In the genomic region with DNA sequence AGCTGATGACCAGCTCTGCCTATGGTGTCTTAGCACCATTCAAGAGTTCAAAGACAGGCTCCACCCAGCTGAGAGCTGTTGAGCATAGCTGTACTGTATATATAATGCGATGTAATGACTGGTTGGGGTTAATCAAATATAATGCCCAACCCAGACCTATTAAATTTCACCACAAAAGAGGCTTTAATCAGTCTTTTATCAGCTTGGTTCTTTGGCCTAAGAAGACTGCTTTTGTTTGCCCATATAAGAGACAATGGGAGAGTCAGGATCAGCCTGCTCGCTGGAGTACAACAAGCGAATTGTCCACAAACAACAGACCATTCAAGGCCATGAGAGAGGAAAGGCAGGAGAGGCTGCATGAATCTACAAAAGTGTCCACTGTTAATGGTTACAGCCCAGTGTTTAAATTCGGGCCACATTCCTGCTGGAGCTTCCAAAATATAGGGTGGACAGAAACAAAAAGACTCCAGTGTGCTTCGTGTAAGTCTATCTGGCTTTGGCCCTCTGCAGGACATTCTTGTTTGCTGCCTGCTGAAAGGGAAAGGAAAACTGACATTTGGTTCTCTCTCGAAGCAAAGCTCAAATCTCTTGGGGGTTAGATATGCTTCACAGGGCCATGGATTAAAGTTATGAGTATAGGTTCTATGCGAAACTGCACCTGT, we compare ENCODE assay signal across 9 cellular contexts.
DNase-seq lines count a peak whose midpoint lies in the region; ATAC-seq and TF ChIP-seq lines count a peak whose summit lies in the region.
"Had no signal": no experiment of that assay in that cellular context is flagged by ENCODE, and none has a peak within 500 bp of the region (broad histone marks: within the 10 kb centered on the region; RNA-seq: fewer than 3 reads in every experiment).

No MANE protein-coding gene starts in this region.

- H3K27ac Mint-ChIP-seq in stimulated activated naive B cell treated with anti-CD40 and anti-IgM and Interleukin-4, amounts not matched to agents 10 μg/mL and 1 μg/mL and 100 μg/mL, for 72 hours: peak overlapping the region; percentile 14

- no peak overlapping the region for H2BK15ac ChIP-seq in mesendoderm (replicated peaks; ENCODE audit: low read depth)

- no CpG with 5 or more reads among the region's 7 CpGs for WGBS in mesendoderm (ENCODE audit: extremely low coverage, insufficient coverage, low lambda C conversion rate)

- DNase-seq in NCI-H2171 treated with DMSO at 0.1 percent for 48 hours (lab: John Stamatoyannopoulos, UW): peak; percentile 8
- no peak for DNase-seq in NCI-H2171 (lab: John Stamatoyannopoulos, UW)
- peak in 8 of 10 donors; percentile 59 to 88 (median 71) for DNase-seq in dorsolateral prefrontal cortex
- peak; percentile 21 for DNase-seq in stimulated activated naive B cell treated with anti-CD40 and anti-IgM and Interleukin-4, amounts not matched to agents 10 μg/mL and 1 μg/mL and 100 μg/mL, for 72 hours
- no peak for DNase-seq in NCI-H1105 treated with DMSO at 0.1 percent for 48 hours (lab: John Stamatoyannopoulos, UW)
- DNase-seq in mesendoderm: no peak

- no peak overlapping the region for H3K18ac ChIP-seq in mesendoderm (ENCODE audit: low read length)

- no peak overlapping the region for H3K4ac ChIP-seq in mesendoderm (ENCODE audit: low read depth, low read length)

- no peak overlapping the region for H4K5ac ChIP-seq in mesendoderm (ENCODE audit: low read length)

- H3K9ac ChIP-seq in mesendoderm (ENCODE audit: low read length): no peak overlapping the region

- H4K8ac ChIP-seq in mesendoderm (ENCODE audit: low read depth, low read length): no peak overlapping the region

- H3K4me3 ChIP-seq in dorsolateral prefrontal cortex (peak overlapping the region in 53 of 59 donors; percentile 7 to 62 (median 40)), mesendoderm (ENCODE audit: low read length) (no peak overlapping the region)
- H3K4me3 ChIP-seq: A549 had no signal

- H3K4me3 Mint-ChIP-seq in stimulated activated naive B cell treated with anti-CD40 and anti-IgM and Interleukin-4, amounts not matched to agents 10 μg/mL and 1 μg/mL and 100 μg/mL, for 72 hours: peak overlapping the region; percentile 39 to 44

- no peaks in the 10 kb centered on the region for H3K36me3 ChIP-seq in mesendoderm (ENCODE audit: control insufficient read depth, insufficient read depth, low read length)

- H3K56ac ChIP-seq in mesendoderm (ENCODE audit: low read length): no peak overlapping the region

- intact Hi-C loops in dorsolateral prefrontal cortex (cut with DNase I): loop anchor here in 1 of 2 donors (2.0 to 10.0 kb wide), 2 partner anchors 212 to 300 kb away; a partner anchor contains a TSS

- H3K9me3 Mint-ChIP-seq in stimulated activated naive B cell treated with anti-CD40 and anti-IgM and Interleukin-4, amounts not matched to agents 10 μg/mL and 1 μg/mL and 100 μg/mL, for 72 hours: no peaks in the 10 kb centered on the region

- H3K27ac ChIP-seq in dorsolateral prefrontal cortex (peak overlapping the region; percentile 53 to 98 (median 93)), mesendoderm (ENCODE audit: low read depth, low read length) (no peak overlapping the region)
- H3K27ac ChIP-seq: A549 had no signal

- H3K4me2 ChIP-seq in mesendoderm (ENCODE audit: low read length): no peak overlapping the region
- H3K4me2 ChIP-seq: A549 had no signal

- no peaks in the 10 kb centered on the region for H3K79me1 ChIP-seq in mesendoderm (ENCODE audit: low read length)

- no peaks in the 10 kb centered on the region for H3K27me3 Mint-ChIP-seq in stimulated activated naive B cell treated with anti-CD40 and anti-IgM and Interleukin-4, amounts not matched to agents 10 μg/mL and 1 μg/mL and 100 μg/mL, for 72 hours

- no peak overlapping the region for H2BK120ac ChIP-seq in mesendoderm (ENCODE audit: low read depth, low read length)

- H3K27me3 ChIP-seq in dorsolateral prefrontal cortex (no peaks in the 10 kb centered on the region), mesendoderm (ENCODE audit: insufficient read depth, low read length, poor library complexity) (no peaks in the 10 kb centered on the region)

- H3K23ac ChIP-seq in mesendoderm (ENCODE audit: low read length): no peak overlapping the region

- no peaks in the 10 kb centered on the region for H3K79me2 ChIP-seq in mesendoderm (ENCODE audit: control insufficient read depth, insufficient read depth, low read length)

- no peak overlapping the region for H2AK5ac ChIP-seq in mesendoderm (ENCODE audit: low read length)

- peaks cover 5% of the 10 kb centered on the region for H3K4me1 ChIP-seq in mesendoderm (ENCODE audit: control insufficient read depth, low read depth, low read length)

- H2BK5ac ChIP-seq in mesendoderm (ENCODE audit: low read length): no peak overlapping the region

- peaks cover 0 to 3% of the 10 kb centered on the region in 2 donors for H3K36me3 Mint-ChIP-seq in stimulated activated naive B cell treated with anti-CD40 and anti-IgM and Interleukin-4, amounts not matched to agents 10 μg/mL and 1 μg/mL and 100 μg/mL, for 72 hours

- TF ChIP-seq CTCF in dorsolateral prefrontal cortex (IDR thresholded peaks at IDR 0.05 in 54 of 56, conservative IDR thresholded peaks at IDR 0.05 in 2 of 56; ENCODE audit: low read depth in 1 of 56, partially characterized antibody in 56 of 56): peak in 49 of 56 donors; percentile 13 to 72 (median 45)

- H3K4me1 Mint-ChIP-seq in stimulated activated naive B cell treated with anti-CD40 and anti-IgM and Interleukin-4, amounts not matched to agents 10 μg/mL and 1 μg/mL and 100 μg/mL, for 72 hours: peaks cover 28 to 45% of the 10 kb centered on the region in 2 donors

- ATAC-seq in HG03175 (IDR thresholded peaks at IDR 0.05; ENCODE audit: unreplicated experiment) (peak; percentile 85), GM19023 (IDR thresholded peaks at IDR 0.05; ENCODE audit: unreplicated experiment) (no peak)
- ATAC-seq in stimulated activated naive B cell treated with anti-CD40 and anti-IgM and Interleukin-4, amounts not matched to agents 10 μg/mL and 1 μg/mL and 100 μg/mL, for 72 hours (replicated peaks): peak; percentile 84 to 89

Comparison
In these comparisons a context has a peak if more than half of its experiments do, and no peak if none do; other contexts are left out.
1. DNase-seq: peak in NCI-H2171 treated with DMSO at 0.1 percent for 48 hours (single experiment), dorsolateral prefrontal cortex (8 of 10) and stimulated activated naive B cell treated with anti-CD40 and anti-IgM and Interleukin-4, amounts not matched to agents 10 μg/mL and 1 μg/mL and 100 μg/mL, for 72 hours (single experiment); none in NCI-H2171 (single experiment), NCI-H1105 treated with DMSO at 0.1 percent for 48 hours (single experiment) and mesendoderm (single experiment).